In the genomic region with DNA sequence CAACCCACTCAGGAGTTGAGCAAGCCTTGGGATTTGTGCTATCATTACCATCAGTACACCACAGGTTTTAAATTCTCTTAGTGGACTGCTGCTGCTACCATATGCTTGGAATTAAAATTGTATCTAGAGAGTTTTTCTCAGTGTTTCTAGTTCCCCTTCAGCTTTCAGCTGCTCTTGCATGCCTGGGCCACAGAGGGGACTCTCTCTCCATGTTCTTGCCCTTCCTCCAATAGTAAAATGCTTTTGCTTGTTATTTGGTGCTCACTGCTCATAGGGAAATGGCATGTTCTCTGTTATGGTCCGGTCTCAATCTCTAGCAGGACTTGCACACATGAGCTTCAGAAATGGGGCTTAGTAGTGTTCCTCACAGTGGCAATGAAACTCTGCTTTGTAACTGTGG, we compare ENCODE assay signal across 16 cellular contexts.
DNase-seq lines count a peak whose midpoint lies in the region; ATAC-seq, FAIRE-seq and TF ChIP-seq lines count a peak whose summit lies in the region.
"Had no signal": no experiment of that assay in that cellular context is flagged by ENCODE, and none has a peak within 500 bp of the region (broad histone marks: within the 10 kb centered on the region; RNA-seq: fewer than 3 reads in every experiment).

No MANE protein-coding gene starts in this region.

- H3K36me3 ChIP-seq in astrocyte (ENCODE audit: insufficient read depth, low read length) = no peaks in the 10 kb centered on the region
- H3K36me3 ChIP-seq: Peyer's patch had no signal

- no peaks in the 10 kb centered on the region for H4K20me1 ChIP-seq in astrocyte (ENCODE audit: insufficient read depth, low read length)

- H3K27ac ChIP-seq in astrocyte (ENCODE audit: low read depth, low read length) (no peak overlapping the region), substantia nigra (ENCODE audit: low read depth, low read length, poor library complexity, severe bottlenecking) (no peak overlapping the region)
- H3K27ac ChIP-seq: GM23248, Peyer's patch had no signal

- H3K9me3 ChIP-seq in astrocyte (ENCODE audit: insufficient read depth, low read depth, low read length) = no peaks in the 10 kb centered on the region
- H3K9me3 ChIP-seq: Peyer's patch had no signal

- TF ChIP-seq CTCF in astrocyte (IDR thresholded peaks at IDR 0.05; ENCODE audit: insufficient read depth, low read depth, low read length) (no peak), progenitor cell of endocrine pancreas (IDR thresholded peaks at IDR 0.05; ENCODE audit: unreplicated experiment) (peak; percentile 39), D721Med (IDR thresholded peaks at IDR 0.05; ENCODE audit: insufficient read depth, missing control alignments) (no peak)

- DNase-seq in NCI-H524 (lab: John Stamatoyannopoulos, UW) = peak; percentile 19 to 76
- DNase-seq in astrocyte (ENCODE audit: low read depth) = no peak
- no peak for DNase-seq in progenitor cell of endocrine pancreas (ENCODE audit: low spot score, unreplicated experiment)
- no peak for DNase-seq in D721Med (ENCODE audit: insufficient read length, low spot score)
- no peak for DNase-seq in substantia nigra (lab: John Stamatoyannopoulos, UW)
- DNase-seq in ACHN = no peak
- DNase-seq: COR-L47, GM23248, NCI-H1105, NCI-H2081 treated with DMSO at 0.1 percent for 48 hours, NCI-H2227 treated with DMSO at 0.1 percent for 48 hours, NCI-H526, Peyer's patch had no signal

- H3K27me3 Mint-ChIP-seq in astrocyte (ENCODE audit: low read depth, unreplicated experiment) (no peaks in the 10 kb centered on the region), progenitor cell of endocrine pancreas (no peaks in the 10 kb centered on the region)
- H3K27me3 Mint-ChIP-seq: B cell had no signal

- no peaks in the 10 kb centered on the region for H3K4me1 ChIP-seq in astrocyte (ENCODE audit: insufficient read depth, low read length)
- H3K4me1 ChIP-seq: Peyer's patch had no signal

- H2AFZ ChIP-seq in astrocyte (ENCODE audit: low read depth, low read length) = no peak overlapping the region
- H2AFZ ChIP-seq: GM23248 had no signal

- peak; percentile 60 for ATAC-seq in GM18873 (IDR thresholded peaks at IDR 0.05; ENCODE audit: low FRiP score, unreplicated experiment)

- H3K4me3 Mint-ChIP-seq in astrocyte (ENCODE audit: unreplicated experiment) (no peak overlapping the region), progenitor cell of endocrine pancreas (ENCODE audit: low read depth) (no peak overlapping the region)
- H3K4me3 Mint-ChIP-seq: B cell had no signal

- H3K4me3 ChIP-seq in astrocyte (ENCODE audit: insufficient read depth, low read depth, low read length) = no peak overlapping the region
- H3K4me3 ChIP-seq: GM23248, Peyer's patch had no signal

- H3K9me3 Mint-ChIP-seq in astrocyte (ENCODE audit: unreplicated experiment) (no peaks in the 10 kb centered on the region), progenitor cell of endocrine pancreas (ENCODE audit: low read depth) (peaks cover 4% of the 10 kb centered on the region)

- in situ Hi-C loops in ACHN (cut with HindIII; ENCODE audit: low pct_ligation_motif_present, low pct_unique_long_range_greater_than_20kb, low sequenced_read_pairs) = no loop called here

- H3K27me3 ChIP-seq in astrocyte (ENCODE audit: insufficient read depth, low read length) = no peaks in the 10 kb centered on the region
- H3K27me3 ChIP-seq: Peyer's patch had no signal

- no peaks in the 10 kb centered on the region for H3K79me2 ChIP-seq in astrocyte (ENCODE audit: insufficient read depth, low read length)

- H3K27ac Mint-ChIP-seq in astrocyte (ENCODE audit: unreplicated experiment) (no peak overlapping the region), progenitor cell of endocrine pancreas (no peak overlapping the region)
- H3K27ac Mint-ChIP-seq: B cell had no signal

- H3K4me1 Mint-ChIP-seq in astrocyte (ENCODE audit: low read depth, unreplicated experiment) (no peaks in the 10 kb centered on the region), progenitor cell of endocrine pancreas (ENCODE audit: low read depth) (peaks cover 21% of the 10 kb centered on the region)
- H3K4me1 Mint-ChIP-seq: B cell had no signal

- peak; percentile 73 for FAIRE-seq in astrocyte (lab: Jason Lieb, UNC)
- FAIRE-seq in D721Med (lab: Jason Lieb, UNC) = no peak
- FAIRE-seq: G401.6 had no signal

- H3K4me2 ChIP-seq in astrocyte (ENCODE audit: low read length) = no peak overlapping the region

- H3K9ac ChIP-seq in astrocyte (ENCODE audit: low read length) = no peak overlapping the region
- H3K9ac ChIP-seq: GM23248 had no signal

- H3K36me3 Mint-ChIP-seq in astrocyte (ENCODE audit: low read depth, unreplicated experiment) (no peaks in the 10 kb centered on the region), progenitor cell of endocrine pancreas (ENCODE audit: insufficient read depth) (no peaks in the 10 kb centered on the region)

Comparison
In these comparisons a context has a peak if more than half of its experiments do, and no peak if none do; other contexts are left out.
1. DNase-seq: peak in NCI-H524 (2 of 2); none in astrocyte (single experiment), progenitor cell of endocrine pancreas (single experiment), D721Med (single experiment), substantia nigra (0 of 49) and ACHN (single experiment).